9 cellular contexts compared by ENCODE assay signal in genomic region chr10:83917519-83918506, GRCh38.
DNase-seq lines count a peak whose midpoint lies in the region; ATAC-seq and TF ChIP-seq lines count a peak whose summit lies in the region.
"Had no signal": no experiment of that assay in that cellular context is flagged by ENCODE, and none has a peak within 500 bp of the region (broad histone marks: within the 10 kb centered on the region; RNA-seq: fewer than 3 reads in every experiment).

No MANE protein-coding gene starts in this region.

- H3K4me1 ChIP-seq in transverse colon, result peaks cover 0 to 4% (median 0%) of the 10 kb centered on the region in 4 donors
- H3K4me1 ChIP-seq in spleen, result no peaks in the 10 kb centered on the region

- TF ChIP-seq CTCF in GM10248 (IDR thresholded peaks at IDR 0.05; ENCODE audit: control extremely low read depth, extremely low read depth, low read depth, missing control alignments) (peak; percentile 26), epithelial cell of proximal tubule (conservative IDR thresholded peaks at IDR 0.05; ENCODE audit: low read depth, low read length) (peak; percentile 47), transverse colon (IDR thresholded peaks at IDR 0.05) (peak in 3 of 5 experiments; percentile 15 to 26 (median 25)), spleen (IDR thresholded peaks at IDR 0.05 in 8 of 11, conservative IDR thresholded peaks at IDR 0.05 in 3 of 11) (peak in 1 of 11 experiments; percentile 14), brain microvascular endothelial cell (IDR thresholded peaks at IDR 0.05; ENCODE audit: low read depth, low read length, missing control alignments) (no peak)

- no peak overlapping the region for H3K27ac ChIP-seq in transverse colon
- no peak overlapping the region for H3K27ac ChIP-seq in spleen
- no peak overlapping the region for H3K27ac ChIP-seq in brain microvascular endothelial cell

- ATAC-seq in GM21423 (IDR thresholded peaks at IDR 0.05; ENCODE audit: unreplicated experiment) (peak; percentile 84), HG03558 (IDR thresholded peaks at IDR 0.05; ENCODE audit: extremely low read depth, unreplicated experiment) (peak; percentile 66)

- H3K27me3 ChIP-seq in transverse colon (no peaks in the 10 kb centered on the region), spleen (replicated peaks in 1 of 7) (peaks cover 0 to 13% (median 0%) of the 10 kb centered on the region in 7 donors), brain microvascular endothelial cell (replicated peaks) (no peaks in the 10 kb centered on the region)

- TF ChIP-seq POLR2A in transverse colon (IDR thresholded peaks at IDR 0.05) (no peak), spleen (IDR thresholded peaks at IDR 0.05) (no peak)

- in situ Hi-C loops in transverse colon (cut with MboI; ENCODE audit: low pct_ligation_motif_present in 1 of 4, low pct_unique_long_range_greater_than_20kb in 1 of 4, low sequenced_read_pairs in 3 of 4), result no loop called here
- in situ Hi-C loops in ACHN (cut with HindIII; ENCODE audit: low pct_ligation_motif_present, low pct_unique_long_range_greater_than_20kb, low sequenced_read_pairs), result no loop called here
- in situ Hi-C loops in brain microvascular endothelial cell (cut with HindIII; ENCODE audit: low pct_ligation_motif_present, low sequenced_read_pairs), result no loop called here

- POLR2A ChIA-PET in GM10248 (lab: Yijun Ruan, JAX), result no interaction called here

- H3K9me3 ChIP-seq in transverse colon (no peaks in the 10 kb centered on the region), spleen (no peaks in the 10 kb centered on the region)

- H3K4me3 ChIP-seq in epithelial cell of proximal tubule (ENCODE audit: low read depth, low read length) (no peak overlapping the region), transverse colon (no peak overlapping the region), spleen (no peak overlapping the region), brain microvascular endothelial cell (ENCODE audit: low read depth, low read length) (no peak overlapping the region)

- 0 to 30% methylated on average over 2 to 17 of the region's 17 CpGs for WGBS in transverse colon (ENCODE audit: low coverage in 1 of 2), 2 donors
- 34 to 71% (median 51%) methylated on average over 17 of the region's 17 CpGs for WGBS in spleen, 5 donors

- CTCF ChIA-PET in GM10248 (lab: Yijun Ruan, JAX), result interaction anchor here (0.9 to 1.9 kb wide), 5 partner anchors 10 to 28 kb away, joined by 3 to 6 read pairs (median 3); no protein-coding TSS in a partner anchor

- H3K36me3 ChIP-seq in transverse colon, result no peaks in the 10 kb centered on the region
- H3K36me3 ChIP-seq in spleen, result no peaks in the 10 kb centered on the region
- no peaks in the 10 kb centered on the region for H3K36me3 ChIP-seq in brain microvascular endothelial cell (replicated peaks)

- TF ChIP-seq EP300 in transverse colon (IDR thresholded peaks at IDR 0.05; ENCODE audit: low read depth), result no peak

- intact Hi-C loops in transverse colon (cut with DNase I; ENCODE audit: low total_unique reads) (no loop called here), spleen (cut with DNase I; ENCODE audit: low total_unique reads) (no loop called here)

- DNase-seq in GM10248 (ENCODE audit: extremely low spot score) (peak; percentile 41), epithelial cell of proximal tubule (ENCODE audit: low read depth) (no peak), transverse colon (peak; percentile 31), spleen (no peak), ACHN (no peak), brain microvascular endothelial cell (no peak)
- DNase-seq: activated naive CD8-positive, alpha-beta T cell treated with anti-CD3 and anti-CD28 coated beads, Interleukin-2, amount 10 ng/mL, durations not matched to agents 7 days and 5 days had no signal

Comparison
In these comparisons a context has a peak if more than half of its experiments do, and no peak if none do; other contexts are left out.
1. DNase-seq: peak in GM10248 (single experiment) and transverse colon (single experiment); none in epithelial cell of proximal tubule (single experiment), spleen (single experiment), ACHN (single experiment) and brain microvascular endothelial cell (single experiment).